In genomic region chr4:1375051-1375721, GRCh38 we compare ENCODE assay signal across 34 cellular contexts. TPM values are rescaled to one million over a fixed set of nuclear protein-coding genes. Genes with fewer than 3 reads are reported as not detected.
DNase-seq lines count a peak whose midpoint lies in the region; ATAC-seq and TF ChIP-seq lines count a peak whose summit lies in the region.
"Had no signal": no experiment of that assay in that cellular context is flagged by ENCODE, and none has a peak within 500 bp of the region (broad histone marks: within the 10 kb centered on the region; RNA-seq: fewer than 3 reads in every experiment).

No MANE protein-coding gene starts in this region.

- no peaks in the 10 kb centered on the region for H3K27me3 Mint-ChIP-seq in activated naive CD4-positive, alpha-beta T cell treated with anti-CD3 and anti-CD28 coated beads for 36 hours (ENCODE audit: low read depth)
- H3K27me3 Mint-ChIP-seq in naive thymus-derived CD8-positive, alpha-beta T cell = no peaks in the 10 kb centered on the region
- H3K27me3 Mint-ChIP-seq: activated CD4-positive, alpha-beta T cell treated with anti-CD3 and anti-CD28 coated beads, Interleukin-2, amount 10 ng/mL, durations not matched to agents 7 days and 5 days; activated naive CD8-positive, alpha-beta T cell treated with anti-CD3 and anti-CD28 coated beads, Interleukin-2, amount 50 U/mL, for 24 hours; activated T-cell treated with anti-CD3 and anti-CD28 coated beads, Interleukin-2, amount 50 U/mL, for 24 hours; IgD-negative memory B cell had no signal

- peaks cover 65% of the 10 kb centered on the region for H3K36me3 ChIP-seq in lower lobe of right lung
- peaks cover 25 to 94% (median 66%) of the 10 kb centered on the region in 3 donors for H3K36me3 ChIP-seq in tibial artery
- H3K36me3 ChIP-seq: SJSA1 had no signal

- H3K4me1 Mint-ChIP-seq in activated naive CD4-positive, alpha-beta T cell treated with anti-CD3 and anti-CD28 coated beads for 36 hours (ENCODE audit: low read depth) = no peaks in the 10 kb centered on the region
- peaks cover 0 to 8% (median 0%) of the 10 kb centered on the region in 4 donors for H3K4me1 Mint-ChIP-seq in naive thymus-derived CD8-positive, alpha-beta T cell
- H3K4me1 Mint-ChIP-seq: activated CD4-positive, alpha-beta T cell treated with anti-CD3 and anti-CD28 coated beads, Interleukin-2, amount 10 ng/mL, durations not matched to agents 7 days and 5 days; activated naive CD8-positive, alpha-beta T cell treated with anti-CD3 and anti-CD28 coated beads, Interleukin-2, amount 50 U/mL, for 24 hours; IgD-negative memory B cell had no signal

- no peak overlapping the region for H3K27ac ChIP-seq in lower lobe of right lung
- H3K27ac ChIP-seq in tibial artery = no peak overlapping the region
- H3K27ac ChIP-seq: 22Rv1, C4-2B, dorsolateral prefrontal cortex, esophagus squamous epithelium, foreskin keratinocyte, heart right ventricle, parathyroid adenoma, SJSA1, tibial nerve had no signal

- H3K27ac Mint-ChIP-seq in activated naive CD4-positive, alpha-beta T cell treated with anti-CD3 and anti-CD28 coated beads for 36 hours = no peak overlapping the region
- no peak overlapping the region for H3K27ac Mint-ChIP-seq in naive thymus-derived CD8-positive, alpha-beta T cell
- H3K27ac Mint-ChIP-seq: activated CD4-positive, alpha-beta T cell treated with anti-CD3 and anti-CD28 coated beads, Interleukin-2, amount 10 ng/mL, durations not matched to agents 7 days and 5 days; activated naive CD8-positive, alpha-beta T cell treated with anti-CD3 and anti-CD28 coated beads, Interleukin-2, amount 50 U/mL, for 24 hours; activated T-cell treated with anti-CD3 and anti-CD28 coated beads, Interleukin-2, amount 50 U/mL, for 24 hours; HFFc6; IgD-negative memory B cell; nephron progenitor cell had no signal

- peaks cover 6% of the 10 kb centered on the region for H3K36me3 Mint-ChIP-seq in activated naive CD4-positive, alpha-beta T cell treated with anti-CD3 and anti-CD28 coated beads for 36 hours (ENCODE audit: low read depth)
- peaks cover 0 to 31% (median 10%) of the 10 kb centered on the region in 3 donors for H3K36me3 Mint-ChIP-seq in naive thymus-derived CD8-positive, alpha-beta T cell

- H3K4me3 Mint-ChIP-seq in activated naive CD4-positive, alpha-beta T cell treated with anti-CD3 and anti-CD28 coated beads for 36 hours = no peak overlapping the region
- no peak overlapping the region for H3K4me3 Mint-ChIP-seq in naive thymus-derived CD8-positive, alpha-beta T cell
- H3K4me3 Mint-ChIP-seq: activated CD4-positive, alpha-beta T cell treated with anti-CD3 and anti-CD28 coated beads, Interleukin-2, amount 10 ng/mL, durations not matched to agents 7 days and 5 days; activated naive CD8-positive, alpha-beta T cell treated with anti-CD3 and anti-CD28 coated beads, Interleukin-2, amount 50 U/mL, for 24 hours; activated T-cell treated with anti-CD3 and anti-CD28 coated beads, Interleukin-2, amount 50 U/mL, for 24 hours; HFFc6; IgD-negative memory B cell; nephron progenitor cell had no signal

- intact Hi-C loops in activated naive CD4-positive, alpha-beta T cell treated with anti-CD3 and anti-CD28 coated beads for 36 hours (cut with micrococcal nuclease) = no loop called here
- intact Hi-C loops in lower lobe of right lung (cut with DNase I) (no loop called here), tibial artery (cut with DNase I; ENCODE audit: low total_unique reads) (no loop called here)

- H3K4me3 ChIP-seq in lower lobe of right lung (no peak overlapping the region), tibial artery (no peak overlapping the region)
- H3K4me3 ChIP-seq: dorsolateral prefrontal cortex, esophagus squamous epithelium, heart right ventricle, lung, SJSA1, tibial nerve had no signal

- no peak for TF ChIP-seq CTCF in lower lobe of right lung (IDR thresholded peaks at IDR 0.05)
- TF ChIP-seq CTCF in tibial artery (IDR thresholded peaks at IDR 0.05) = no peak

- POLR2A ChIA-PET in naive thymus-derived CD8-positive, alpha-beta T cell (lab: Charles Lee) = no interaction called here

- H3K9me3 ChIP-seq in lower lobe of right lung = no peaks in the 10 kb centered on the region
- H3K9me3 ChIP-seq in tibial artery = no peaks in the 10 kb centered on the region
- H3K9me3 ChIP-seq: esophagus squamous epithelium, heart right ventricle, SJSA1, tibial nerve had no signal

- peak; percentile 6 for DNase-seq in activated naive CD4-positive, alpha-beta T cell treated with anti-CD3 and anti-CD28 coated beads, Interleukin-2, amount 50 U/mL, for 16 hours
- no peak for DNase-seq in activated naive CD4-positive, alpha-beta T cell treated with anti-CD3 and anti-CD28 coated beads for 36 hours
- DNase-seq in cerebellum (ENCODE audit: low spot score) (peak; percentile 33), lower lobe of right lung (peak; percentile 33), tibial artery (peak; percentile 14 to 58), NK-92 (lab: John Stamatoyannopoulos, UW; ENCODE audit: unreplicated experiment) (no peak)
- DNase-seq in naive thymus-derived CD8-positive, alpha-beta T cell = no peak
- DNase-seq in stimulated activated naive CD4-positive, alpha-beta T cell treated with Interleukin-2 at 50 U/mL for 16 hours (lab: John Stamatoyannopoulos, UW) = no peak
- DNase-seq: activated CD4-positive, alpha-beta T cell treated with anti-CD3 and anti-CD28 coated beads, Interleukin-2, amount 10 ng/mL, durations not matched to agents 7 days and 5 days; activated effector memory CD4-positive, alpha-beta T cell treated with anti-CD3 and anti-CD28 coated beads, Interleukin-2, amount 50 U/mL, for 16 hours; activated naive CD8-positive, alpha-beta T cell treated with anti-CD3 and anti-CD28 coated beads, Interleukin-2, amount 50 U/mL, for 24 hours; activated T-cell treated with anti-CD3 and anti-CD28 coated beads, Interleukin-2, amount 50 U/mL, for 24 hours; cerebellar nuclear complex; esophagus squamous epithelium; foreskin keratinocyte; GDM1; GOT3; HFFc6; NCI-H146; NCI-H774; nephron progenitor cell; stimulated activated CD4-positive, alpha-beta T cell treated with anti-CD3 and anti-CD28 coated beads, Interleukin-4, amount 100 ng/mL, for 24 hours; T1000 had no signal

- H3K4me1 ChIP-seq in lower lobe of right lung (no peaks in the 10 kb centered on the region), tibial artery (no peaks in the 10 kb centered on the region)
- H3K4me1 ChIP-seq: esophagus squamous epithelium, foreskin keratinocyte, heart right ventricle, parathyroid adenoma, SJSA1 had no signal

- H3K9me3 Mint-ChIP-seq in activated naive CD4-positive, alpha-beta T cell treated with anti-CD3 and anti-CD28 coated beads for 36 hours = no peaks in the 10 kb centered on the region
- no peaks in the 10 kb centered on the region for H3K9me3 Mint-ChIP-seq in naive thymus-derived CD8-positive, alpha-beta T cell
- H3K9me3 Mint-ChIP-seq: activated CD4-positive, alpha-beta T cell treated with anti-CD3 and anti-CD28 coated beads, Interleukin-2, amount 10 ng/mL, durations not matched to agents 7 days and 5 days; activated naive CD8-positive, alpha-beta T cell treated with anti-CD3 and anti-CD28 coated beads, Interleukin-2, amount 50 U/mL, for 24 hours; activated T-cell treated with anti-CD3 and anti-CD28 coated beads, Interleukin-2, amount 50 U/mL, for 24 hours; HFFc6; IgD-negative memory B cell had no signal

- H3K27me3 ChIP-seq in lower lobe of right lung (ENCODE audit: low read depth) = no peaks in the 10 kb centered on the region
- H3K27me3 ChIP-seq in tibial artery = no peaks in the 10 kb centered on the region
- H3K27me3 ChIP-seq: dorsolateral prefrontal cortex, esophagus squamous epithelium, foreskin keratinocyte, heart right ventricle, SJSA1, tibial nerve had no signal

- CTCF ChIA-PET in activated naive CD4-positive, alpha-beta T cell treated with anti-CD3 and anti-CD28 coated beads for 36 hours (lab: Charles Lee) = no interaction called here

- no peak for ATAC-seq in lower lobe of right lung
- ATAC-seq in naive thymus-derived CD8-positive, alpha-beta T cell = no peak
- ATAC-seq: activated naive CD8-positive, alpha-beta T cell treated with anti-CD3 and anti-CD28 coated beads, Interleukin-2, amount 50 U/mL, for 24 hours; foreskin keratinocyte; heart right ventricle had no signal

RNA-seq across cellular contexts. Expression of gene UVSSA, which starts 28.2 kb away (rescaled TPM):
- 10 to 100 TPM; 20.0 to 24.3 TPM for total RNA-seq in activated naive CD4-positive, alpha-beta T cell treated with anti-CD3 and anti-CD28 coated beads for 36 hours
- total RNA-seq in cerebellum (14.8 TPM), lower lobe of right lung (27.9 TPM)
- 10 to 100 TPM; 39.4 to 39.5 TPM for total RNA-seq in naive thymus-derived CD8-positive, alpha-beta T cell
- polyA plus RNA-seq in naive thymus-derived CD8-positive, alpha-beta T cell = 1 to 10 TPM; 1.9 to 6.2 (median 2.4) TPM

RNA-seq across cellular contexts. Expression of gene NKX1-1, which starts 31.1 kb away (rescaled TPM):
- total RNA-seq in activated naive CD4-positive, alpha-beta T cell treated with anti-CD3 and anti-CD28 coated beads for 36 hours = not detected
- total RNA-seq in cerebellum = not detected
- not detected for total RNA-seq in lower lobe of right lung
- not detected for total RNA-seq in naive thymus-derived CD8-positive, alpha-beta T cell
- not detected for polyA plus RNA-seq in naive thymus-derived CD8-positive, alpha-beta T cell
- total RNA-seq: activated CD4-positive, alpha-beta T cell treated with anti-CD3 and anti-CD28 coated beads, Interleukin-2, amount 10 ng/mL, durations not matched to agents 7 days and 5 days; dorsolateral prefrontal cortex; esophagus squamous epithelium; foreskin keratinocyte; heart right ventricle; HFFc6; lung; mononuclear cell; SJSA1; tibial nerve had no signal
- polyA plus RNA-seq: foreskin keratinocyte, heart right ventricle, IgD-negative memory B cell, keratinocyte, lung had no signal

Comparison
In these comparisons a context has a peak if more than half of its experiments do, and no peak if none do; other contexts are left out.
1. DNase-seq: peak in activated naive CD4-positive, alpha-beta T cell treated with anti-CD3 and anti-CD28 coated beads, Interleukin-2, amount 50 U/mL, for 16 hours (single experiment), cerebellum (single experiment), lower lobe of right lung (single experiment) and tibial artery (2 of 2); none in activated naive CD4-positive, alpha-beta T cell treated with anti-CD3 and anti-CD28 coated beads for 36 hours (single experiment), NK-92 (single experiment), naive thymus-derived CD8-positive, alpha-beta T cell (0 of 10) and stimulated activated naive CD4-positive, alpha-beta T cell treated with Interleukin-2 at 50 U/mL for 16 hours (single experiment).